In the genomic region with DNA sequence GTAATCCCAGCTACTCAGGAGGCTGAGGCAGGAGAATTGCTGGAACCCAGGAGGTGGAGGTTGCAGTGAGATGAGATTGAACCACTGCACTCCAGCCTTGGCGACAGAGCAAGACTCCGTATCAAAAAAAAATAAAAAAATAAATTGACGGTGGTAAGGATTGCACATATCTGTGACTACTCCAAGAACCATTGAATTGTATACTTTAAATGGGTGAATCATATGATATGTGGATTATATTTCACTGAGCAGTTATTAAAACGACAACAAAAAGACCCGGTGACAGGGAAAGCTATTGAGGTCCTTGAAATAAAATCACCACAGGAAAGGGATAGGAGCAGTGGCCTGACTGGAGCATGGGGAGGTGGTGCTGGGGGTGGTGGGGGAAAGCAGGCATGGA, we compare ENCODE assay signal across 15 cellular contexts. TPM values are rescaled to one million over a fixed set of nuclear protein-coding genes. Genes with fewer than 3 reads are reported as not detected.
A peak's percentile ranks its signal among the peaks of the same experiment; 100 is the strongest.
DNase-seq lines count a peak whose midpoint lies in the region; ATAC-seq and TF ChIP-seq lines count a peak whose summit lies in the region.
"Had no signal": no experiment of that assay in that cellular context is flagged by ENCODE, and none has a peak within 500 bp of the region (broad histone marks: within the 10 kb centered on the region; RNA-seq: fewer than 3 reads in every experiment).

No MANE protein-coding gene starts in this region.

- H3K4me2 ChIP-seq in PC-3 (ENCODE audit: low read length) (no peak overlapping the region), GM23248 (ENCODE audit: unreplicated experiment) (no peak overlapping the region)

- intact Hi-C loops in PC-3 (cut with micrococcal nuclease), result no loop called here

- no peak for TF ChIP-seq CTCF in PC-3 (conservative IDR thresholded peaks at IDR 0.05; ENCODE audit: low read depth, low read length)
- no peak for TF ChIP-seq CTCF in choroid plexus epithelial cell (conservative IDR thresholded peaks at IDR 0.05; ENCODE audit: low read depth, low read length)

- H3K27ac ChIP-seq in PC-3 (ENCODE audit: low read length) (no peak overlapping the region), GM23248 (no peak overlapping the region)
- H3K27ac ChIP-seq: C4-2B had no signal

- H3K27me3 ChIP-seq in PC-3 (ENCODE audit: low read length) (no peaks in the 10 kb centered on the region), GM23248 (replicated peaks; ENCODE audit: insufficient read depth) (peaks cover 9% of the 10 kb centered on the region; the same call in 1 of the 2 replicates)
- H3K27me3 ChIP-seq: BE2C had no signal

- peaks cover 5% of the 10 kb centered on the region for H3F3A ChIP-seq in PC-3 (ENCODE audit: low read length, unreplicated experiment)
- H3F3A ChIP-seq in GM23248 (ENCODE audit: insufficient read depth), result no peaks in the 10 kb centered on the region

- 67 to 75% methylated on average over 5 of the region's 5 CpGs for WGBS in GM23248 (ENCODE audit: low coverage in 1 of 2, low lambda C conversion rate in 2 of 2, missing lambda C conversion rate in 2 of 2), 2 experiments

- CTCF ChIA-PET in PC-3 (lab: Charles Lee), result no interaction called here

- ATAC-seq in PC-3, result peak; percentile 14; the same call in 1 of the 2 replicates
- ATAC-seq: HCT116, HepG2 had no signal

- H2AFZ ChIP-seq in PC-3 (ENCODE audit: low read length), result no peak overlapping the region
- H2AFZ ChIP-seq in GM23248, result no peak overlapping the region

- H3K4me1 ChIP-seq in PC-3 (ENCODE audit: insufficient read depth, low read length) (peaks cover 19% of the 10 kb centered on the region), GM23248 (ENCODE audit: insufficient read depth) (no peaks in the 10 kb centered on the region)
- H3K4me1 ChIP-seq: BE2C had no signal

- no peak overlapping the region for H3K9ac ChIP-seq in PC-3 (ENCODE audit: low read length)
- H3K9ac ChIP-seq in GM23248, result no peak overlapping the region

- H3K4me3 ChIP-seq in PC-3 (ENCODE audit: low read length), result no peak overlapping the region
- no peak overlapping the region for H3K4me3 ChIP-seq in choroid plexus epithelial cell (ENCODE audit: low read depth, low read length)
- no peak overlapping the region for H3K4me3 ChIP-seq in GM23248

- in situ Hi-C loops in GM23248 (cut with MboI), result no loop called here

- H3K36me3 ChIP-seq in PC-3 (ENCODE audit: low read depth, low read length) (no peaks in the 10 kb centered on the region), GM23248 (ENCODE audit: low read depth) (no peaks in the 10 kb centered on the region)
- H3K36me3 ChIP-seq: BE2C had no signal

- no TSS peak for BruUV-seq in PC-3 (replicated peaks; lab: Mats Ljungman, UMichigan)

- no peaks in the 10 kb centered on the region for H3K79me2 ChIP-seq in PC-3 (ENCODE audit: low read length)
- no peaks in the 10 kb centered on the region for H3K79me2 ChIP-seq in GM23248 (ENCODE audit: insufficient read depth)

- H3K9me3 ChIP-seq in PC-3 (ENCODE audit: low read length), result no peaks in the 10 kb centered on the region
- H3K9me3 ChIP-seq in GM23248 (ENCODE audit: low read depth), result no peaks in the 10 kb centered on the region
- H3K9me3 ChIP-seq: BE2C had no signal

- no peaks in the 10 kb centered on the region for H3K9me2 ChIP-seq in PC-3 (replicated peaks; ENCODE audit: low read length)
- H3K9me2 ChIP-seq in GM23248 (ENCODE audit: insufficient read depth), result no peaks in the 10 kb centered on the region

- DNase-seq in AG08396 (ENCODE audit: low spot score) (peak; percentile 78), PC-3 (peak; percentile 75), choroid plexus epithelial cell (ENCODE audit: low read depth) (peak; percentile 13), iris pigment epithelial cell (ENCODE audit: low read depth) (peak; percentile 51), GM23248 (no peak)
- no peak for DNase-seq in activated CD4-positive, alpha-beta T cell treated with anti-CD3 and anti-CD28 coated beads for 48 hours
- DNase-seq in activated CD4-positive, CD25-positive, alpha-beta regulatory T cell treated with anti-CD3 and anti-CD28 coated beads, Interleukin-2, amount 50 U/mL, for 72 hours, result no peak
- DNase-seq: 8988T; ACHN; BE2C; CD4-positive, alpha-beta memory T cell; DMS79 had no signal

- no peaks in the 10 kb centered on the region for H4K20me1 ChIP-seq in PC-3 (ENCODE audit: low read length)
- H4K20me1 ChIP-seq in GM23248 (ENCODE audit: insufficient read depth), result no peaks in the 10 kb centered on the region

- POLR2A ChIA-PET in PC-3 (lab: Charles Lee; ENCODE audit: unreplicated experiment), result no interaction called here

RNA-seq across cellular contexts. Expression of a gene that starts 31.2 kb away (rescaled TPM):
- 183 and 214 TPM in 2 replicates for total RNA-seq in PC-3 (2014; rRNA removed)
- 12.6 and 38.3 TPM in 2 replicates for total RNA-seq in GM23248 (2014; rRNA removed; shearing (Covaris generic))
- 8.8 and 9.3 TPM in 2 replicates for polyA plus RNA-seq in GM23248 (2016; fragmentation: Nextera tagmentation; extraction: Ambion mirVana)

RNA-seq across cellular contexts. Expression of a gene that starts 56.3 kb away (rescaled TPM):
- 463 and 542 TPM in 2 replicates for total RNA-seq in PC-3 (2014; rRNA removed)
- 145 and 147 TPM in 2 replicates for total RNA-seq in GM23248 (2014; rRNA removed; shearing (Covaris generic))
- 259 and 268 TPM in 2 replicates for polyA plus RNA-seq in GM23248 (2016; fragmentation: Nextera tagmentation; extraction: Ambion mirVana)

Comparison
In these comparisons a context has a peak if more than half of its experiments do, and no peak if none do; other contexts are left out.
1. DNase-seq: peak in AG08396 (single experiment), PC-3 (single experiment), choroid plexus epithelial cell (single experiment) and iris pigment epithelial cell (single experiment); none in activated CD4-positive, alpha-beta T cell treated with anti-CD3 and anti-CD28 coated beads for 48 hours (single experiment), activated CD4-positive, CD25-positive, alpha-beta regulatory T cell treated with anti-CD3 and anti-CD28 coated beads, Interleukin-2, amount 50 U/mL, for 72 hours (single experiment) and GM23248 (single experiment).